ENCODE assay signal across 20 cellular contexts in the genomic region with DNA sequence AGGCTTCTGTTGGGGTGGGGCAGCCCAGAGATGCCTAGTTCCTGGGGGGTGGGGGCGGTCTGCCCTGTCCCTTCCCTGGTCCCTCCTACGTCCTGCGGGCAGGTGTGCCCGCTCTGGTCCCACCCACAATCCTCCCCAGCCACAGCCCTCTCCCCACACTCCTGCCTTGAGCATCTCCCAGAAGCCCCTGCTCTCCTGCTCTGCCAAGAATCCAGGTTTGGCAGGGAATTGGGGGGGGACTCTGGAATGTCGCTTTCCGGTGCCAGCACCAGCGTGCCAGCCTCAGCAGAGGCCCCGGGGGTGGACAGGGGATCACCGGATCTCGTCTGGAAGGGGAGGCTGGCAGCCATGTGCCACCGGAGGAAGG. TPM values are rescaled to one million over a fixed set of nuclear protein-coding genes. Genes with fewer than 3 reads are reported as not detected.
DNase-seq lines count a peak whose midpoint lies in the region; ATAC-seq and TF ChIP-seq lines count a peak whose summit lies in the region.
"Had no signal": no experiment of that assay in that cellular context is flagged by ENCODE, and none has a peak within 500 bp of the region (broad histone marks: within the 10 kb centered on the region; RNA-seq: fewer than 3 reads in every experiment).

No MANE protein-coding gene starts in this region.

- H3K18ac ChIP-seq in mesenchymal stem cell (ENCODE audit: low read depth in 1 of 2, low read length in 2 of 2) = no peak overlapping the region

- H3K4me1 Mint-ChIP-seq in activated naive CD8-positive, alpha-beta T cell treated with anti-CD3 and anti-CD28 coated beads, Interleukin-2, amount 10 ng/mL, durations not matched to agents 7 days and 5 days = peaks cover 16% of the 10 kb centered on the region
- peaks cover 26% of the 10 kb centered on the region for H3K4me1 Mint-ChIP-seq in activated naive CD8-positive, alpha-beta T cell treated with anti-CD3 and anti-CD28 coated beads, Interleukin-2, amount 50 U/mL, for 24 hours
- H3K4me1 Mint-ChIP-seq in stimulated activated naive B cell treated with anti-CD40 and anti-IgM and Interleukin-4, amounts not matched to agents 10 μg/mL and 1 μg/mL and 100 μg/mL, for 72 hours = peaks cover 19 to 34% of the 10 kb centered on the region in 2 donors

- peaks cover 13% of the 10 kb centered on the region for H3K27me3 Mint-ChIP-seq in activated naive CD8-positive, alpha-beta T cell treated with anti-CD3 and anti-CD28 coated beads, Interleukin-2, amount 10 ng/mL, durations not matched to agents 7 days and 5 days
- peaks cover 13% of the 10 kb centered on the region for H3K27me3 Mint-ChIP-seq in activated naive CD8-positive, alpha-beta T cell treated with anti-CD3 and anti-CD28 coated beads, Interleukin-2, amount 50 U/mL, for 24 hours
- H3K27me3 Mint-ChIP-seq in stimulated activated naive B cell treated with anti-CD40 and anti-IgM and Interleukin-4, amounts not matched to agents 10 μg/mL and 1 μg/mL and 100 μg/mL, for 72 hours = peaks cover 45 to 66% of the 10 kb centered on the region in 2 donors

- H2AFZ ChIP-seq in mesenchymal stem cell (ENCODE audit: low read depth, low read length) = no peak overlapping the region

- H3K27ac Mint-ChIP-seq in activated naive CD8-positive, alpha-beta T cell treated with anti-CD3 and anti-CD28 coated beads, Interleukin-2, amount 10 ng/mL, durations not matched to agents 7 days and 5 days = peak overlapping the region; percentile 25
- H3K27ac Mint-ChIP-seq in activated naive CD8-positive, alpha-beta T cell treated with anti-CD3 and anti-CD28 coated beads, Interleukin-2, amount 50 U/mL, for 24 hours = no peak overlapping the region
- H3K27ac Mint-ChIP-seq in stimulated activated naive B cell treated with anti-CD40 and anti-IgM and Interleukin-4, amounts not matched to agents 10 μg/mL and 1 μg/mL and 100 μg/mL, for 72 hours = peak overlapping the region; percentile 57

- no peak overlapping the region for H4K91ac ChIP-seq in mesenchymal stem cell (ENCODE audit: low read length)

- H3K4ac ChIP-seq in mesenchymal stem cell (ENCODE audit: low read depth in 1 of 2, low read length in 2 of 2) = no peak overlapping the region

- no peak overlapping the region for H2BK5ac ChIP-seq in mesenchymal stem cell (ENCODE audit: low read depth, low read length, poor library complexity, severe bottlenecking)

- H2AK5ac ChIP-seq in mesenchymal stem cell (ENCODE audit: low read length, severe bottlenecking) = peak overlapping the region; percentile 21

- no peak overlapping the region for H4K8ac ChIP-seq in mesenchymal stem cell (ENCODE audit: low read length)

- peaks cover 49% of the 10 kb centered on the region for H3K4me1 ChIP-seq in mesenchymal stem cell (ENCODE audit: control insufficient read depth, insufficient read depth, low read depth, low read length)
- peaks cover 0 to 37% (median 26%) of the 10 kb centered on the region in 4 donors for H3K4me1 ChIP-seq in tibial nerve

- no peaks in the 10 kb centered on the region for H3K36me3 Mint-ChIP-seq in activated naive CD8-positive, alpha-beta T cell treated with anti-CD3 and anti-CD28 coated beads, Interleukin-2, amount 10 ng/mL, durations not matched to agents 7 days and 5 days
- H3K36me3 Mint-ChIP-seq in activated naive CD8-positive, alpha-beta T cell treated with anti-CD3 and anti-CD28 coated beads, Interleukin-2, amount 50 U/mL, for 24 hours (ENCODE audit: low read depth) = peaks cover 4% of the 10 kb centered on the region
- peaks cover 6 to 7% of the 10 kb centered on the region in 2 donors for H3K36me3 Mint-ChIP-seq in stimulated activated naive B cell treated with anti-CD40 and anti-IgM and Interleukin-4, amounts not matched to agents 10 μg/mL and 1 μg/mL and 100 μg/mL, for 72 hours

- no peak overlapping the region for H2BK120ac ChIP-seq in mesenchymal stem cell (ENCODE audit: low read depth, low read length)

- H3K27ac ChIP-seq in RWPE1 (peak overlapping the region; percentile 84), mesenchymal stem cell (ENCODE audit: low read length, poor library complexity, severe bottlenecking) (no peak overlapping the region), tibial nerve (peak overlapping the region in 1 of 4 donors; percentile 79)
- H3K27ac ChIP-seq: KMS-11 had no signal

- no peaks in the 10 kb centered on the region for H3K9me3 Mint-ChIP-seq in activated naive CD8-positive, alpha-beta T cell treated with anti-CD3 and anti-CD28 coated beads, Interleukin-2, amount 10 ng/mL, durations not matched to agents 7 days and 5 days
- H3K9me3 Mint-ChIP-seq in activated naive CD8-positive, alpha-beta T cell treated with anti-CD3 and anti-CD28 coated beads, Interleukin-2, amount 50 U/mL, for 24 hours = peaks cover 3% of the 10 kb centered on the region
- H3K9me3 Mint-ChIP-seq in stimulated activated naive B cell treated with anti-CD40 and anti-IgM and Interleukin-4, amounts not matched to agents 10 μg/mL and 1 μg/mL and 100 μg/mL, for 72 hours = peaks cover under 1 to 2% of the 10 kb centered on the region in 2 donors

- H2BK15ac ChIP-seq in mesenchymal stem cell (ENCODE audit: low read depth, poor library complexity, severe bottlenecking) = no peak overlapping the region

- no peak overlapping the region for H3K4me3 Mint-ChIP-seq in activated naive CD8-positive, alpha-beta T cell treated with anti-CD3 and anti-CD28 coated beads, Interleukin-2, amount 10 ng/mL, durations not matched to agents 7 days and 5 days
- H3K4me3 Mint-ChIP-seq in activated naive CD8-positive, alpha-beta T cell treated with anti-CD3 and anti-CD28 coated beads, Interleukin-2, amount 50 U/mL, for 24 hours = no peak overlapping the region
- H3K4me3 Mint-ChIP-seq in stimulated activated naive B cell treated with anti-CD40 and anti-IgM and Interleukin-4, amounts not matched to agents 10 μg/mL and 1 μg/mL and 100 μg/mL, for 72 hours = no peak overlapping the region
- H3K4me3 Mint-ChIP-seq: CD4-positive, CD25-positive, alpha-beta regulatory T cell had no signal

- 95% methylated on average over 9 of the region's 11 CpGs for WGBS in mesenchymal stem cell
- WGBS in tibial nerve, 2 donors = 52 to 79% methylated on average over 8 to 11 of the region's 11 CpGs

- no peak for ATAC-seq in activated naive CD8-positive, alpha-beta T cell treated with anti-CD3 and anti-CD28 coated beads, Interleukin-2, amount 10 ng/mL, durations not matched to agents 7 days and 5 days (ENCODE audit: low read depth)
- ATAC-seq in activated naive CD8-positive, alpha-beta T cell treated with anti-CD3 and anti-CD28 coated beads, Interleukin-2, amount 50 U/mL, for 24 hours = no peak
- ATAC-seq in stimulated activated naive B cell treated with anti-CD40 and anti-IgM and Interleukin-4, amounts not matched to agents 10 μg/mL and 1 μg/mL and 100 μg/mL, for 72 hours (replicated peaks) = no peak
- no peak for ATAC-seq in GM19351 (IDR thresholded peaks at IDR 0.05; ENCODE audit: unreplicated experiment)
- ATAC-seq: PC-3 had no signal

- H3K9me3 ChIP-seq in mesenchymal stem cell (ENCODE audit: control insufficient read depth, low read length) (peaks cover under 1% of the 10 kb centered on the region), tibial nerve (peaks cover 0 to 5% (median 0%) of the 10 kb centered on the region in 4 donors)
- H3K9me3 ChIP-seq: BE2C had no signal

- POLR2A ChIA-PET in activated naive CD8-positive, alpha-beta T cell treated with anti-CD3 and anti-CD28 coated beads, Interleukin-2, amount 10 ng/mL, durations not matched to agents 7 days and 5 days (lab: Charles Lee) = no interaction called here
- POLR2A ChIA-PET in RWPE1 (lab: Yijun Ruan, JAX; ENCODE audit: low non-redundant PET) = no interaction called here

- TF ChIP-seq CTCF in RWPE1 (conservative IDR thresholded peaks at IDR 0.05; ENCODE audit: low read depth) = no peak
- no peak for TF ChIP-seq CTCF in tibial nerve (IDR thresholded peaks at IDR 0.05)

- CTCF ChIA-PET in RWPE1 (lab: Yijun Ruan, JAX) = no interaction called here

- no peak overlapping the region for H2BK12ac ChIP-seq in mesenchymal stem cell (ENCODE audit: low read length in 2 of 2)

- H3K9ac ChIP-seq in mesenchymal stem cell (ENCODE audit: low read length) = no peak overlapping the region
- H3K9ac ChIP-seq: KMS-11 had no signal

- no peaks in the 10 kb centered on the region for H3K79me1 ChIP-seq in mesenchymal stem cell (replicated peaks; ENCODE audit: low read length, poor library complexity, severe bottlenecking)

- TF ChIP-seq EP300 in tibial nerve (IDR thresholded peaks at IDR 0.05) = no peak

- no peak overlapping the region for H3K23ac ChIP-seq in mesenchymal stem cell (ENCODE audit: low read length in 2 of 2)

- H3K14ac ChIP-seq in mesenchymal stem cell (ENCODE audit: low read length in 2 of 2) = no peak overlapping the region

- DNase-seq in activated naive CD8-positive, alpha-beta T cell treated with anti-CD3 and anti-CD28 coated beads, Interleukin-2, amount 10 ng/mL, durations not matched to agents 7 days and 5 days = no peak
- no peak for DNase-seq in activated naive CD8-positive, alpha-beta T cell treated with anti-CD3 and anti-CD28 coated beads, Interleukin-2, amount 50 U/mL, for 24 hours
- no peak for DNase-seq in RWPE1 (ENCODE audit: low spot score)
- DNase-seq in mesenchymal stem cell = no peak
- DNase-seq in stimulated activated naive B cell treated with anti-CD40 and anti-IgM and Interleukin-4, amounts not matched to agents 10 μg/mL and 1 μg/mL and 100 μg/mL, for 72 hours = no peak
- no peak for DNase-seq in SHP77 (lab: John Stamatoyannopoulos, UW)
- DNase-seq in tibial nerve (ENCODE audit: low spot score in 2 of 2) = no peak
- DNase-seq: BE2C; CD4-positive, CD25-positive, alpha-beta regulatory T cell; COR-L47; GDM1; HCEC 1CT; NCI-H1417 treated with DMSO at 0.1 percent for 48 hours; NCI-H187 treated with DMSO at 0.1 percent for 48 hours; NCI-H226; NCI-H524; NCI-H82; PC-3 had no signal

- no peak overlapping the region for H3K4me3 ChIP-seq in mesenchymal stem cell (ENCODE audit: insufficient read depth in 1 of 2, low read depth in 1 of 2, low read length in 2 of 2)
- H3K4me3 ChIP-seq in tibial nerve = no peak overlapping the region

- no peak for TF ChIP-seq POLR2A in tibial nerve (IDR thresholded peaks at IDR 0.05)

- no peak overlapping the region for H3K4me2 ChIP-seq in mesenchymal stem cell (ENCODE audit: low read length, poor library complexity, severe bottlenecking)

- H3K27me3 ChIP-seq in mesenchymal stem cell (ENCODE audit: control insufficient read depth in 1 of 2, insufficient read depth in 1 of 2, low read length in 2 of 2) = peaks cover 0 to 7% of the 10 kb centered on the region in 2 experiments
- no peaks in the 10 kb centered on the region for H3K27me3 ChIP-seq in tibial nerve
- H3K27me3 ChIP-seq: BE2C had no signal

- H3K36me3 ChIP-seq in mesenchymal stem cell (ENCODE audit: control insufficient read depth in 1 of 2, insufficient read depth in 2 of 2, low read depth in 1 of 2, low read length in 2 of 2) (no peaks in the 10 kb centered on the region), tibial nerve (peaks cover 0 to 2% (median 0%) of the 10 kb centered on the region in 3 donors)
- H3K36me3 ChIP-seq: BE2C had no signal

RNA-seq across cellular contexts. Expression of a gene that starts 11.4 kb away (rescaled TPM):
- 1 to 10 TPM; 7.2 to 7.9 TPM for total RNA-seq in activated naive CD8-positive, alpha-beta T cell treated with anti-CD3 and anti-CD28 coated beads, Interleukin-2, amount 10 ng/mL, durations not matched to agents 7 days and 5 days
- 3.4 TPM for polyA plus RNA-seq in mesenchymal stem cell (2013, experiment 1 of 2)
- polyA plus RNA-seq in mesenchymal stem cell (2013, experiment 2 of 2) = 3.6 TPM
- total RNA-seq in tibial nerve = 10 to 100 TPM in 2 of 4 donors, 1 to 10 TPM in 2; 7.5 to 22.2 (median 10.2) TPM
